In genomic region chr3:184505053-184505452, GRCh38 we compare ENCODE assay signal across 13 cellular contexts. TPM values are rescaled to one million over a fixed set of nuclear protein-coding genes. Genes with fewer than 3 reads are reported as not detected.
DNase-seq lines count a peak whose midpoint lies in the region; ATAC-seq and TF ChIP-seq lines count a peak whose summit lies in the region.
"Had no signal": no experiment of that assay in that cellular context is flagged by ENCODE, and none has a peak within 500 bp of the region (broad histone marks: within the 10 kb centered on the region; RNA-seq: fewer than 3 reads in every experiment).

No MANE protein-coding gene starts in this region.

- TF ChIP-seq CTCF in AG09319 (IDR thresholded peaks at IDR 0.05; ENCODE audit: low read depth, low read length) (no peak), fibroblast of the aortic adventitia (IDR thresholded peaks at IDR 0.05; ENCODE audit: insufficient read depth, low read length) (no peak), upper lobe of right lung (IDR thresholded peaks at IDR 0.05) (no peak)

- H3K27me3 ChIP-seq in adipocyte (replicated peaks; ENCODE audit: control insufficient read depth, insufficient read depth, low read length) (peaks cover 10% of the 10 kb centered on the region), upper lobe of right lung (peaks cover 13% of the 10 kb centered on the region)

- H3K36me3 ChIP-seq in adipocyte (ENCODE audit: control insufficient read depth, insufficient read depth, low read length, severe bottlenecking) (no peaks in the 10 kb centered on the region), upper lobe of right lung (no peaks in the 10 kb centered on the region)

- H3K9ac ChIP-seq in adipocyte (ENCODE audit: low read length), result no peak overlapping the region

- ATAC-seq in upper lobe of right lung, result no peak

- CTCF ChIA-PET in HEK293T (lab: Yijun Ruan, JAX), result interaction anchor here (0.6 kb wide), 1 partner anchor 8 kb away, joined by 3 read pairs; no protein-coding TSS in a partner anchor

- H3K27ac ChIP-seq in upper lobe of right lung, result no peak overlapping the region

- H3K9me3 ChIP-seq in adipocyte (ENCODE audit: control insufficient read depth, low read length) (peaks cover 11% of the 10 kb centered on the region), upper lobe of right lung (no peaks in the 10 kb centered on the region)

- intact Hi-C loops in activated CD4-positive, alpha-beta T cell treated with anti-CD3 and anti-CD28 coated beads, Interleukin-2, amount 10 ng/mL, durations not matched to agents 24 days and 14 days (cut with micrococcal nuclease), result no loop called here
- intact Hi-C loops in upper lobe of right lung (cut with DNase I), result no loop called here

- DNase-seq in AG09319 (ENCODE audit: extremely low read depth, low read depth), result peak; percentile 49
- peak; percentile 65 for DNase-seq in GM04504 (ENCODE audit: low read depth)
- peak; percentile 36 for DNase-seq in adipocyte (ENCODE audit: low read depth)
- peak; percentile 66 for DNase-seq in fibroblast of the aortic adventitia (ENCODE audit: low read depth)
- DNase-seq in HEK293T (ENCODE audit: extremely low spot score), result no peak
- no peak for DNase-seq in activated CD4-positive, alpha-beta T cell treated with anti-CD3 and anti-CD28 coated beads, Interleukin-2, amount 10 ng/mL, durations not matched to agents 24 days and 14 days
- no peak for DNase-seq in upper lobe of right lung
- DNase-seq in T-helper 9 cell, result no peak
- DNase-seq: C1 segment of cervical spinal cord, NCI-H1417 treated with DMSO at 0.1 percent for 48 hours, NCI-H226, OCI-M1, SHP77 had no signal

- no peaks in the 10 kb centered on the region for H3K9me3 Mint-ChIP-seq in activated CD4-positive, alpha-beta T cell treated with anti-CD3 and anti-CD28 coated beads, Interleukin-2, amount 10 ng/mL, durations not matched to agents 24 days and 14 days

- no peaks in the 10 kb centered on the region for H3K36me3 Mint-ChIP-seq in activated CD4-positive, alpha-beta T cell treated with anti-CD3 and anti-CD28 coated beads, Interleukin-2, amount 10 ng/mL, durations not matched to agents 24 days and 14 days (ENCODE audit: low read depth)

- no peaks in the 10 kb centered on the region for H3K4me1 Mint-ChIP-seq in activated CD4-positive, alpha-beta T cell treated with anti-CD3 and anti-CD28 coated beads, Interleukin-2, amount 10 ng/mL, durations not matched to agents 24 days and 14 days

- peaks cover 31% of the 10 kb centered on the region for H3K27me3 Mint-ChIP-seq in activated CD4-positive, alpha-beta T cell treated with anti-CD3 and anti-CD28 coated beads, Interleukin-2, amount 10 ng/mL, durations not matched to agents 24 days and 14 days

- H3K4me3 Mint-ChIP-seq in activated CD4-positive, alpha-beta T cell treated with anti-CD3 and anti-CD28 coated beads, Interleukin-2, amount 10 ng/mL, durations not matched to agents 24 days and 14 days, result no peak overlapping the region

- H3K4me3 ChIP-seq in adipocyte (ENCODE audit: low read length) (no peak overlapping the region), fibroblast of the aortic adventitia (ENCODE audit: low read depth, low read length) (no peak overlapping the region), upper lobe of right lung (no peak overlapping the region)

- no peak overlapping the region for H3K27ac Mint-ChIP-seq in activated CD4-positive, alpha-beta T cell treated with anti-CD3 and anti-CD28 coated beads, Interleukin-2, amount 10 ng/mL, durations not matched to agents 24 days and 14 days

- POLR2A ChIA-PET in HEK293T (lab: Yijun Ruan, JAX), result no interaction called here

- H3K4me1 ChIP-seq in adipocyte (ENCODE audit: control insufficient read depth, insufficient read depth, low read length) (peaks cover 3% of the 10 kb centered on the region), upper lobe of right lung (no peaks in the 10 kb centered on the region)

TF ChIP-seq in HEK293T, 16 proteins besides CTCF, POLR2A, EP300 and RAD21:
- TF ChIP-seq FOXA1 (IDR thresholded peaks at IDR 0.05), result no peak
- no peak for TF ChIP-seq TARDBP (IDR thresholded peaks at IDR 0.05)
- TF ChIP-seq SUZ12 (IDR thresholded peaks at IDR 0.05), result no peak
- TF ChIP-seq ARNT (IDR thresholded peaks at IDR 0.05), result no peak
- TF ChIP-seq PKNOX1 (IDR thresholded peaks at IDR 0.05), result no peak
- no peak for TF ChIP-seq ELF4 (IDR thresholded peaks at IDR 0.05)
- no peak for TF ChIP-seq ZNF384 (IDR thresholded peaks at IDR 0.05)
- TF ChIP-seq FOXK2 (IDR thresholded peaks at IDR 0.05), result no peak
- no peak for TF ChIP-seq FOXM1 (IDR thresholded peaks at IDR 0.05; ENCODE audit: borderline replicate concordance)
- no peak for TF ChIP-seq LEF1 (IDR thresholded peaks at IDR 0.05; ENCODE audit: borderline replicate concordance)
- no peak for TF ChIP-seq NFRKB (IDR thresholded peaks at IDR 0.05)
- TF ChIP-seq BHLHE40 (IDR thresholded peaks at IDR 0.05; ENCODE audit: borderline replicate concordance), result no peak
- TF ChIP-seq CTBP1 (IDR thresholded peaks at IDR 0.05; ENCODE audit: borderline replicate concordance), result no peak
- TF ChIP-seq SP1 (IDR thresholded peaks at IDR 0.05), result no peak
- TF ChIP-seq HDGF (IDR thresholded peaks at IDR 0.05; ENCODE audit: borderline replicate concordance), result no peak
- no peak for TF ChIP-seq L3MBTL2 (conservative IDR thresholded peaks at IDR 0.05)
TF ChIP-seq in HEK293T: peak in this region for 0.

RNA-seq across cellular contexts. Expression of gene EPHB3, which starts 56.5 kb away (rescaled TPM):
- 2.5 and 4.7 TPM in 2 replicates for total RNA-seq in fibroblast of the aortic adventitia (ENCODE audit: low replicate concordance)
- total RNA-seq in activated CD4-positive, alpha-beta T cell treated with anti-CD3 and anti-CD28 coated beads, Interleukin-2, amount 10 ng/mL, durations not matched to agents 24 days and 14 days, result 0.05 TPM in 1 of 2 replicates, not detected in the other
- 7.8 TPM for total RNA-seq in upper lobe of right lung

Comparison
In these comparisons a context has a peak if more than half of its experiments do, and no peak if none do; other contexts are left out.
1. DNase-seq: peak in AG09319 (single experiment), GM04504 (single experiment), adipocyte (single experiment) and fibroblast of the aortic adventitia (single experiment); none in HEK293T (single experiment), activated CD4-positive, alpha-beta T cell treated with anti-CD3 and anti-CD28 coated beads, Interleukin-2, amount 10 ng/mL, durations not matched to agents 24 days and 14 days (single experiment), upper lobe of right lung (single experiment) and T-helper 9 cell (single experiment).